ENCODE assay signal across 9 cellular contexts in genomic region chr17:82548681-82549303, GRCh38. TPM values are rescaled to one million over a fixed set of nuclear protein-coding genes. Genes with fewer than 3 reads are reported as not detected.
DNase-seq lines count a peak whose midpoint lies in the region; TF ChIP-seq lines count a peak whose summit lies in the region.
"Had no signal": no experiment of that assay in that cellular context is flagged by ENCODE, and none has a peak within 500 bp of the region (broad histone marks: within the 10 kb centered on the region; RNA-seq: fewer than 3 reads in every experiment).

No MANE protein-coding gene starts in this region.

- DNase-seq in dorsolateral prefrontal cortex (no peak), mucosa of gallbladder (ENCODE audit: low spot score) (peak; percentile 27), inferior parietal cortex (ENCODE audit: extremely low spot score) (no peak), NCI-H510A treated with DMSO at 0.1 percent for 48 hours (lab: John Stamatoyannopoulos, UW) (no peak), DMS53 (lab: John Stamatoyannopoulos, UW) (no peak), SIG-M5 (lab: John Stamatoyannopoulos, UW) (no peak)
- DNase-seq: activated CD4-positive, alpha-beta T cell treated with anti-CD3 and anti-CD28 coated beads for 1 hour had no signal

- no peak for TF ChIP-seq CTCF in 22Rv1 (IDR thresholded peaks at IDR 0.05)
- TF ChIP-seq CTCF in dorsolateral prefrontal cortex (IDR thresholded peaks at IDR 0.05 in 54 of 56, conservative IDR thresholded peaks at IDR 0.05 in 2 of 56; ENCODE audit: low read depth in 1 of 56, partially characterized antibody in 56 of 56), result no peak

- no peak for TF ChIP-seq RAD21 in Ishikawa (IDR thresholded peaks at IDR 0.05; ENCODE audit: low read depth)

- intact Hi-C loops in dorsolateral prefrontal cortex (cut with DNase I), result no loop called here

- TF ChIP-seq EP300 in Ishikawa (IDR thresholded peaks at IDR 0.05; ENCODE audit: borderline replicate concordance), result no peak

- no peaks in the 10 kb centered on the region for H3K27me3 ChIP-seq in dorsolateral prefrontal cortex

- H3K27ac ChIP-seq in 22Rv1, result peak overlapping the region; percentile 42
- H3K27ac ChIP-seq in dorsolateral prefrontal cortex, result peak overlapping the region in 47 of 59 donors; percentile 2 to 74 (median 50)

- H3K4me3 ChIP-seq in dorsolateral prefrontal cortex, result peak overlapping the region in 1 of 59 donors; percentile 19

TF ChIP-seq in Ishikawa, 13 proteins besides CTCF, POLR2A, EP300 and RAD21:
- 0 out of 2 replicates have a peak, but pooled peaks have one; percentile 13 for TF ChIP-seq ZBTB7A (IDR thresholded peaks at IDR 0.05; ENCODE audit: low read depth)
- no peak for TF ChIP-seq TAF1 (IDR thresholded peaks at IDR 0.05; ENCODE audit: low read depth)
- TF ChIP-seq TCF12 (IDR thresholded peaks at IDR 0.05; ENCODE audit: low read depth), result no peak
- no peak for TF ChIP-seq USF1 (IDR thresholded peaks at IDR 0.05)
- no peak for TF ChIP-seq CEBPB (IDR thresholded peaks at IDR 0.05)
- TF ChIP-seq YY1 (IDR thresholded peaks at IDR 0.05; ENCODE audit: low read depth), result no peak
- no peak for TF ChIP-seq FOXM1 (IDR thresholded peaks at IDR 0.05; ENCODE audit: borderline replicate concordance, low read depth)
TF ChIP-seq in Ishikawa: peak in this region for 1.

RNA-seq across cellular contexts. Expression of gene FOXK2, which starts 29.3 kb away (rescaled TPM):
- total RNA-seq in dorsolateral prefrontal cortex, result 100 to 1,000 TPM in 8 of 120 experiments, 10 to 100 TPM in 112; 65.0 to 126 (median 81.9) TPM
- total RNA-seq in mucosa of gallbladder, result 51.0 TPM
